Comparison of ENCODE assay signal across 15 cellular contexts in genomic region chr20:4011226-4011975, GRCh38. TPM values are rescaled to one million over a fixed set of nuclear protein-coding genes. Genes with fewer than 3 reads are reported as not detected.
DNase-seq lines count a peak whose midpoint lies in the region; ATAC-seq and TF ChIP-seq lines count a peak whose summit lies in the region.
"Had no signal": no experiment of that assay in that cellular context is flagged by ENCODE, and none has a peak within 500 bp of the region (broad histone marks: within the 10 kb centered on the region; RNA-seq: fewer than 3 reads in every experiment).

No MANE protein-coding gene starts in this region.

- no peaks in the 10 kb centered on the region for H3K9me3 Mint-ChIP-seq in natural killer cell treated with Interleukin-12 subunit alpha and Interleukin-12 subunit beta and Interleukin-15 and Interleukin-18, amount 100 ng/mL, for 72 hours
- H3K9me3 Mint-ChIP-seq in natural killer cell = no peaks in the 10 kb centered on the region
- H3K9me3 Mint-ChIP-seq: activated T-helper 2 cell treated with anti-CD3 and anti-CD28 coated beads, Interferon-gamma antibody, Interleukin-2, Interleukin-4, amounts not matched to agents 10 μg/mL and 5 μg/mL and 100 μg/mL, durations not matched to agents 14 hours and 24 hours and 36 hours; GM23338 had no signal

- no peaks in the 10 kb centered on the region for H3K27me3 Mint-ChIP-seq in natural killer cell treated with Interleukin-12 subunit alpha and Interleukin-12 subunit beta and Interleukin-15 and Interleukin-18, amount 100 ng/mL, for 72 hours
- no peaks in the 10 kb centered on the region for H3K27me3 Mint-ChIP-seq in natural killer cell (ENCODE audit: low read depth in 2 of 2)

- H3K9me3 ChIP-seq in SK-N-MC (ENCODE audit: low read depth, low read length) = no peaks in the 10 kb centered on the region
- H3K9me3 ChIP-seq in aorta (ENCODE audit: control insufficient read depth, low read length) = no peaks in the 10 kb centered on the region
- H3K9me3 ChIP-seq in suprapubic skin = no peaks in the 10 kb centered on the region
- H3K9me3 ChIP-seq: esophagus squamous epithelium had no signal

- TF ChIP-seq CTCF in natural killer cell (IDR thresholded peaks at IDR 0.05) = no peak
- no peak for TF ChIP-seq CTCF in suprapubic skin (IDR thresholded peaks at IDR 0.05)

- TF ChIP-seq EP300 in suprapubic skin (IDR thresholded peaks at IDR 0.05) = no peak

- H3K27me3 ChIP-seq in aorta (ENCODE audit: control insufficient read depth in 1 of 2, insufficient read depth in 2 of 2, low read length in 1 of 2) (no peaks in the 10 kb centered on the region), suprapubic skin (no peaks in the 10 kb centered on the region)
- H3K27me3 ChIP-seq: esophagus squamous epithelium had no signal

- H3K4me3 ChIP-seq in SK-N-MC (no peak overlapping the region), aorta (ENCODE audit: low read length in 2 of 2) (no peak overlapping the region), suprapubic skin (no peak overlapping the region)
- H3K4me3 ChIP-seq: esophagus squamous epithelium, GM23338 had no signal

- no peak overlapping the region for H3K9ac ChIP-seq in SK-N-MC (ENCODE audit: insufficient read length)

- H3K36me3 ChIP-seq in SK-N-MC (ENCODE audit: insufficient read depth, low read length) (0 out of 2 replicates have a peak, but pooled peaks cover 5% of the 10 kb centered on the region), aorta (ENCODE audit: control insufficient read depth in 1 of 2, insufficient read depth in 2 of 2, low read length in 1 of 2) (peaks cover 0 to 2% of the 10 kb centered on the region in 2 donors), suprapubic skin (no peaks in the 10 kb centered on the region)

- H3K36me3 Mint-ChIP-seq in natural killer cell treated with Interleukin-12 subunit alpha and Interleukin-12 subunit beta and Interleukin-15 and Interleukin-18, amount 100 ng/mL, for 72 hours = no peaks in the 10 kb centered on the region
- no peaks in the 10 kb centered on the region for H3K36me3 Mint-ChIP-seq in natural killer cell

- ATAC-seq in natural killer cell treated with Interleukin-12 subunit alpha and Interleukin-12 subunit beta and Interleukin-15 and Interleukin-18, amount 100 ng/mL, for 72 hours = no peak
- ATAC-seq in natural killer cell (no peak), aorta (ENCODE audit: low FRiP score) (no peak), GM18858 (IDR thresholded peaks at IDR 0.05; ENCODE audit: unreplicated experiment) (no peak)
- ATAC-seq: GM23338; left cardiac atrium; stimulated activated naive CD8-positive, alpha-beta T cell treated with anti-CD3 and anti-CD28 coated beads, Interleukin-15, Interleukin-2, amounts not matched to agents 100 U/mL and 50 U/mL, for 24 hours had no signal

- intact Hi-C loops in natural killer cell (cut with micrococcal nuclease) (no loop called here), aorta (cut with DNase I) (loop anchor here (5.0 to 10.0 kb wide), 6 partner anchors 56 to 119 kb away; no protein-coding TSS in a partner anchor)

- H3K4me3 Mint-ChIP-seq in natural killer cell treated with Interleukin-12 subunit alpha and Interleukin-12 subunit beta and Interleukin-15 and Interleukin-18, amount 100 ng/mL, for 72 hours = no peak overlapping the region
- H3K4me3 Mint-ChIP-seq in natural killer cell = no peak overlapping the region
- H3K4me3 Mint-ChIP-seq: GM23338 had no signal

- H3K4me1 Mint-ChIP-seq in natural killer cell treated with Interleukin-12 subunit alpha and Interleukin-12 subunit beta and Interleukin-15 and Interleukin-18, amount 100 ng/mL, for 72 hours (ENCODE audit: low read depth in 2 of 2) = peaks cover 27 to 32% of the 10 kb centered on the region in 2 donors
- peaks cover 12 to 17% of the 10 kb centered on the region in 2 donors for H3K4me1 Mint-ChIP-seq in natural killer cell

- H3K27ac ChIP-seq in SK-N-MC = peak overlapping the region; percentile 33; the same call in 1 of the 2 replicates
- H3K27ac ChIP-seq in aorta (ENCODE audit: low read depth in 1 of 2, low read length in 2 of 2) = peak overlapping the region; percentile 40 to 43
- no peak overlapping the region for H3K27ac ChIP-seq in suprapubic skin

- H3K4me1 ChIP-seq in aorta (ENCODE audit: control insufficient read depth in 1 of 2, insufficient read depth in 2 of 2, low read length in 2 of 2) (peaks cover 0 to 5% of the 10 kb centered on the region in 2 donors), suprapubic skin (peaks cover 35% of the 10 kb centered on the region)

- DNase-seq in natural killer cell treated with Interleukin-12 subunit alpha and Interleukin-12 subunit beta and Interleukin-15 and Interleukin-18, amount 100 ng/mL, for 72 hours (ENCODE audit: low spot score) = no peak
- DNase-seq in natural killer cell = no peak
- DNase-seq in SK-N-MC (ENCODE audit: low read depth, low spot score) = no peak
- peak; percentile 33 for DNase-seq in glomerular visceral epithelial cell (ENCODE audit: extremely low spot score)
- DNase-seq in aorta = no peak
- DNase-seq in NCI-H2081 treated with DMSO at 0.1 percent for 48 hours (lab: John Stamatoyannopoulos, UW) = no peak
- DNase-seq in suprapubic skin (ENCODE audit: low spot score in 2 of 2) = no peak
- DNase-seq: esophagus squamous epithelium; left cardiac atrium; NCI-H2029 treated with DMSO at 0.1 percent for 48 hours; NCI-H774; stimulated activated naive CD8-positive, alpha-beta T cell treated with anti-CD3 and anti-CD28 coated beads, Interleukin-15, Interleukin-2, amounts not matched to agents 100 U/mL and 50 U/mL, for 24 hours had no signal

- WGBS in aorta, 2 donors = 84 to 90% methylated on average over 2 of the region's 2 CpGs
- 65% methylated on average over 2 of the region's 2 CpGs for WGBS in suprapubic skin

- peak overlapping the region; percentile 3 to 20 for H3K27ac Mint-ChIP-seq in natural killer cell treated with Interleukin-12 subunit alpha and Interleukin-12 subunit beta and Interleukin-15 and Interleukin-18, amount 100 ng/mL, for 72 hours
- no peak overlapping the region for H3K27ac Mint-ChIP-seq in natural killer cell
- H3K27ac Mint-ChIP-seq: activated T-helper 2 cell treated with anti-CD3 and anti-CD28 coated beads, Interferon-gamma antibody, Interleukin-2, Interleukin-4, amounts not matched to agents 10 μg/mL and 5 μg/mL and 100 μg/mL, durations not matched to agents 14 hours and 24 hours and 36 hours; GM23338 had no signal

- TF ChIP-seq POLR2A in suprapubic skin (IDR thresholded peaks at IDR 0.05) = no peak

RNA-seq across cellular contexts. Expression of gene RNF24, which starts 4.0 kb away (rescaled TPM):
- total RNA-seq in natural killer cell treated with Interleukin-12 subunit alpha and Interleukin-12 subunit beta and Interleukin-15 and Interleukin-18, amount 100 ng/mL, for 72 hours = 10 to 100 TPM; 18.4 to 33.4 TPM
- total RNA-seq in natural killer cell (10 to 100 TPM in 1 of 3 donors, 1 to 10 TPM in 2; 7.1 to 15.3 (median 7.8) TPM), aorta (10 to 100 TPM; 44.5 to 57.6 TPM), suprapubic skin (10 to 100 TPM; 16.0 to 27.8 (median 21.9) TPM)
- 10 to 100 TPM in 1 of 2 donors, 1 to 10 TPM in 1; 4.1 to 14.8 TPM for polyA plus RNA-seq in aorta

Comparison
In these comparisons a context has a peak if more than half of its experiments do, and no peak if none do; other contexts are left out.
1. H3K27ac Mint-ChIP-seq: peak in natural killer cell treated with Interleukin-12 subunit alpha and Interleukin-12 subunit beta and Interleukin-15 and Interleukin-18, amount 100 ng/mL, for 72 hours (2 of 2); none in natural killer cell (0 of 2).